17 cellular contexts compared by ENCODE assay signal in the genomic region with DNA sequence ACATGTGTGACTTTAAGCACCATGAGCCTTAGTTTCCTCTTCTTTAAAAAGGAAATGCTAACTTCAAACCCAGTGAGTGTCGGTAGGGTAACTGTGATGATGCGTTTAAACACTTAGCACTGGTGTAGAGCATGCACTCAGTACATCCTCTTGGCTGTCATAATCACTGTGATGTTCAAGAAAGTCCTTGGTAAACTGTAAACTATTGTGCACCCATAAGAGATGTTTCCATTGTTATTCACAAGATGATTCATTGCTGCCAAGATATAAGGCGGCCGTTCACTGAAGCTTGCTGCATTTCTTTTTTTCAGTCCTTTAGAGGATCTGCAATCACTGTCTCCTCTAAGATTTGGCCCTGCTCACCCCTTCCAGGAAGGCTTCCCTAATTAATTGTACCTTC.
DNase-seq lines count a peak whose midpoint lies in the region; ATAC-seq, FAIRE-seq and TF ChIP-seq lines count a peak whose summit lies in the region.
"Had no signal": no experiment of that assay in that cellular context is flagged by ENCODE, and none has a peak within 500 bp of the region (broad histone marks: within the 10 kb centered on the region; RNA-seq: fewer than 3 reads in every experiment).

No MANE protein-coding gene starts in this region.

- peaks cover 30% of the 10 kb centered on the region for H3K4me1 ChIP-seq in GM23248 (ENCODE audit: insufficient read depth)
- peaks cover 0 to 27% of the 10 kb centered on the region in 2 experiments; a peak in 1 of 4 replicates for H3K4me1 ChIP-seq in SK-N-SH (ENCODE audit: control insufficient read depth in 1 of 2, insufficient read depth in 2 of 2, low read depth in 1 of 2, low read length in 1 of 2)
- H3K4me1 ChIP-seq in fibroblast of lung (ENCODE audit: control insufficient read depth, extremely low read depth, insufficient read depth, low read length): peaks cover 18% of the 10 kb centered on the region
- H3K4me1 ChIP-seq in left lung: no peaks in the 10 kb centered on the region
- H3K4me1 ChIP-seq: gastrocnemius medialis, testis had no signal

- in situ Hi-C loops in GM23248 (cut with MboI): no loop called here
- in situ Hi-C loops in G401 (cut with HindIII; ENCODE audit: low sequenced_read_pairs): no loop called here
- in situ Hi-C loops in KBM-7 (cut with MboI; ENCODE audit: low pct_unique_long_range_greater_than_20kb, low sequenced_read_pairs): no loop called here

- DNase-seq in GM23248: peak; percentile 85
- DNase-seq in SK-N-SH: no peak
- DNase-seq in fibroblast of lung (ENCODE audit: low read depth in 2 of 2): peak; percentile 37 to 89
- DNase-seq in urothelium cell line (ENCODE audit: low spot score): peak; percentile 35
- DNase-seq in left lung: no peak
- DNase-seq in G401 (ENCODE audit: low spot score): no peak
- DNase-seq in KBM-7: no peak
- DNase-seq: activated CD4-positive, CD25-positive, alpha-beta regulatory T cell; activated effector memory CD4-positive, alpha-beta T cell treated with anti-CD3 and anti-CD28 coated beads, Interleukin-2, amount 50 U/mL, for 16 hours; CD8-positive, alpha-beta T cell; gastrocnemius medialis; NCI-H1048; NCI-H2171 treated with DMSO at 0.1 percent for 48 hours; right cardiac atrium; RPMI8226; stimulated activated CD4-positive, alpha-beta T cell treated with anti-CD3 and anti-CD28 coated beads, Interleukin-2, amount 100 ng/mL, for 24 hours; testis had no signal

- intact Hi-C loops in left lung (cut with DNase I): no loop called here

- H3K4me3 ChIP-seq in GM23248 (no peak overlapping the region), SK-N-SH (ENCODE audit: low read depth in 2 of 2, low read length in 1 of 2) (no peak overlapping the region), fibroblast of lung (replicated peaks in 1 of 4; ENCODE audit: control extremely low read depth in 1 of 4, insufficient read depth in 1 of 4, low read depth in 3 of 4, low read length in 4 of 4) (no peak overlapping the region), left lung (no peak overlapping the region)
- H3K4me3 ChIP-seq: gastrocnemius medialis, testis had no signal

- WGBS in GM23248 (ENCODE audit: low coverage in 1 of 2, low lambda C conversion rate in 2 of 2, missing lambda C conversion rate in 2 of 2), 2 experiments: 1 to 2% methylated on average over 4 of the region's 4 CpGs
- 20% methylated on average over 4 of the region's 4 CpGs for WGBS in SK-N-SH (ENCODE audit: low lambda C conversion rate)

- POLR2A ChIA-PET in SK-N-SH (lab: Yijun Ruan, JAX): no interaction called here

- H3K9me2 ChIP-seq in GM23248 (ENCODE audit: insufficient read depth): no peaks in the 10 kb centered on the region
- H3K9me2 ChIP-seq in SK-N-SH: no peaks in the 10 kb centered on the region

- no peaks in the 10 kb centered on the region for H3K9me3 ChIP-seq in GM23248 (ENCODE audit: low read depth)
- H3K9me3 ChIP-seq in SK-N-SH: no peaks in the 10 kb centered on the region
- H3K9me3 ChIP-seq in fibroblast of lung (ENCODE audit: control insufficient read depth, insufficient read depth, low read depth, low read length): no peaks in the 10 kb centered on the region
- no peaks in the 10 kb centered on the region for H3K9me3 ChIP-seq in left lung
- H3K9me3 ChIP-seq: gastrocnemius medialis, testis had no signal

- ATAC-seq in left lung: no peak
- ATAC-seq: CD8-positive, alpha-beta T cell; gastrocnemius medialis; right cardiac atrium had no signal

- TF ChIP-seq CTCF in SK-N-SH (IDR thresholded peaks at IDR 0.05) (no peak), fibroblast of lung (conservative IDR thresholded peaks at IDR 0.05 in 1 of 2, IDR thresholded peaks at IDR 0.05 in 1 of 2; ENCODE audit: low read depth in 1 of 2, low read length in 2 of 2) (no peak), left lung (IDR thresholded peaks at IDR 0.05) (no peak)

- H4K20me1 ChIP-seq in GM23248 (ENCODE audit: insufficient read depth) (no peaks in the 10 kb centered on the region), SK-N-SH (ENCODE audit: insufficient read depth) (no peaks in the 10 kb centered on the region), fibroblast of lung (ENCODE audit: control insufficient read depth, extremely low read depth, insufficient read depth, low read length) (no peaks in the 10 kb centered on the region)

- H3K79me2 ChIP-seq in GM23248 (ENCODE audit: insufficient read depth) (no peaks in the 10 kb centered on the region), SK-N-SH (ENCODE audit: insufficient read depth) (no peaks in the 10 kb centered on the region), fibroblast of lung (ENCODE audit: control insufficient read depth, insufficient read depth, low read length) (no peaks in the 10 kb centered on the region)

- H3K27me3 ChIP-seq in GM23248 (replicated peaks; ENCODE audit: insufficient read depth): no peaks in the 10 kb centered on the region
- H3K27me3 ChIP-seq in SK-N-SH (ENCODE audit: insufficient read depth): no peaks in the 10 kb centered on the region
- H3K27me3 ChIP-seq in fibroblast of lung (ENCODE audit: control insufficient read depth, insufficient read depth, low read length): no peaks in the 10 kb centered on the region
- H3K27me3 ChIP-seq in left lung: no peaks in the 10 kb centered on the region
- H3K27me3 ChIP-seq: gastrocnemius medialis, testis had no signal

- H3K27ac ChIP-seq in GM23248 (peak overlapping the region; percentile 43), SK-N-SH (ENCODE audit: low read depth in 2 of 2, low read length in 1 of 2) (peak overlapping the region in 1 of 2 experiments; percentile 52; a peak in 2 of 4 replicates), fibroblast of lung (ENCODE audit: insufficient read depth, low read length) (no peak overlapping the region), left lung (no peak overlapping the region)
- H3K27ac ChIP-seq: gastrocnemius medialis, testis had no signal

- H3K4me2 ChIP-seq in GM23248 (ENCODE audit: unreplicated experiment): peak overlapping the region; percentile 11
- peak overlapping the region; percentile 11; the same call in 1 of the 2 replicates for H3K4me2 ChIP-seq in SK-N-SH
- peak overlapping the region; percentile 19 for H3K4me2 ChIP-seq in fibroblast of lung (ENCODE audit: extremely low read depth, insufficient read depth, low read length)

- H3F3A ChIP-seq in GM23248 (ENCODE audit: insufficient read depth) (peaks cover 30% of the 10 kb centered on the region), SK-N-SH (replicated peaks; ENCODE audit: insufficient read depth) (peaks cover 12% of the 10 kb centered on the region)

- peak in 1 of 2 experiments; percentile 63; a peak in 1 of 4 replicates for TF ChIP-seq EP300 in SK-N-SH (IDR thresholded peaks at IDR 0.05; ENCODE audit: borderline replicate concordance in 1 of 2, low read depth in 1 of 2, low read length in 1 of 2)

- H2AFZ ChIP-seq in GM23248 (no peak overlapping the region), SK-N-SH (ENCODE audit: low read depth) (peak overlapping the region; percentile 37; the same call in 1 of the 2 replicates), fibroblast of lung (ENCODE audit: low read length) (peak overlapping the region; percentile 38)

- TF ChIP-seq RAD21 in SK-N-SH (IDR thresholded peaks at IDR 0.05; ENCODE audit: low read length): no peak

- CTCF ChIA-PET in SK-N-SH (lab: Yijun Ruan, JAX): no interaction called here

- peak; percentile 61 for FAIRE-seq in urothelium cell line (lab: Jason Lieb, UNC)

- H3K9ac ChIP-seq in GM23248 (no peak overlapping the region), SK-N-SH (no peak overlapping the region), fibroblast of lung (ENCODE audit: insufficient read depth, low read length) (no peak overlapping the region)

- no peaks in the 10 kb centered on the region for H3K36me3 ChIP-seq in GM23248 (ENCODE audit: low read depth)
- no peaks in the 10 kb centered on the region for H3K36me3 ChIP-seq in SK-N-SH (replicated peaks in 1 of 2; ENCODE audit: control insufficient read depth in 1 of 2, insufficient read depth in 2 of 2, low read length in 1 of 2)
- H3K36me3 ChIP-seq in fibroblast of lung (ENCODE audit: control insufficient read depth, insufficient read depth, low read length): no peaks in the 10 kb centered on the region
- no peaks in the 10 kb centered on the region for H3K36me3 ChIP-seq in left lung
- H3K36me3 ChIP-seq: gastrocnemius medialis had no signal

TF ChIP-seq in SK-N-SH, 30 proteins besides CTCF, POLR2A, EP300 and RAD21 (continues in another document):
- no peak for TF ChIP-seq GABPA (IDR thresholded peaks at IDR 0.05; ENCODE audit: low read depth)
- TF ChIP-seq, protein P1, sequence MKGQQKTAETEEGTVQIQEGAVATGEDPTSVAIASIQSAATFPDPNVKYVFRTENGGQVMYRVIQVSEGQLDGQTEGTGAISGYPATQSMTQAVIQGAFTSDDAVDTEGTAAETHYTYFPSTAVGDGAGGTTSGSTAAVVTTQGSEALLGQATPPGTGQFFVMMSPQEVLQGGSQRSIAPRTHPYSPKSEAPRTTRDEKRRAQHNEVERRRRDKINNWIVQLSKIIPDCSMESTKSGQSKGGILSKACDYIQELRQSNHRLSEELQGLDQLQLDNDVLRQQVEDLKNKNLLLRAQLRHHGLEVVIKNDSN (IDR thresholded peaks at IDR 0.05; ENCODE audit: borderline replicate concordance, low read depth): no peak
- TF ChIP-seq POLR2AphosphoS5 (IDR thresholded peaks at IDR 0.05; ENCODE audit: low read depth, low read length): no peak; the same call in 1 of the 2 replicates
- TF ChIP-seq, protein P2, sequence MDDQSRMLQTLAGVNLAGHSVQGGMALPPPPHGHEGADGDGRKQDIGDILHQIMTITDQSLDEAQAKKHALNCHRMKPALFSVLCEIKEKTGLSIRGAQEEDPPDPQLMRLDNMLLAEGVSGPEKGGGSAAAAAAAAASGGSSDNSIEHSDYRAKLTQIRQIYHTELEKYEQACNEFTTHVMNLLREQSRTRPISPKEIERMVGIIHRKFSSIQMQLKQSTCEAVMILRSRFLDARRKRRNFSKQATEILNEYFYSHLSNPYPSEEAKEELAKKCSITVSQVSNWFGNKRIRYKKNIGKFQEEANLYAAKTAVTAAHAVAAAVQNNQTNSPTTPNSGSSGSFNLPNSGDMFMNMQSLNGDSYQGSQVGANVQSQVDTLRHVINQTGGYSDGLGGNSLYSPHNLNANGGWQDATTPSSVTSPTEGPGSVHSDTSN (IDR thresholded peaks at IDR 0.05): peak; percentile 84
- no peak for TF ChIP-seq MEF2A (IDR thresholded peaks at IDR 0.05; ENCODE audit: borderline replicate concordance, low read depth)
- TF ChIP-seq JUND (IDR thresholded peaks at IDR 0.05): peak; percentile 79
- peak; percentile 58 for TF ChIP-seq TCF12 (IDR thresholded peaks at IDR 0.05)
- TF ChIP-seq FOXM1 (IDR thresholded peaks at IDR 0.05; ENCODE audit: low read depth): no peak
- peak; percentile 90 for TF ChIP-seq FOSL2 (IDR thresholded peaks at IDR 0.05; ENCODE audit: borderline replicate concordance, low read depth)
- no peak for TF ChIP-seq SMC3 (IDR thresholded peaks at IDR 0.05; ENCODE audit: low read depth, low read length)
- TF ChIP-seq RXRA (IDR thresholded peaks at IDR 0.05; ENCODE audit: borderline replicate concordance, low read depth): no peak
- no peak for TF ChIP-seq GATA2 (CRISPR knock-in tag; IDR thresholded peaks at IDR 0.05)
- TF ChIP-seq TAF1 (IDR thresholded peaks at IDR 0.05; ENCODE audit: borderline replicate concordance, low read depth, low read length): no peak

Comparison
In these comparisons a context has a peak if more than half of its experiments do, and no peak if none do; other contexts are left out.
1. DNase-seq: peak in GM23248 (single experiment), fibroblast of lung (2 of 2) and urothelium cell line (single experiment); none in SK-N-SH (single experiment), left lung (0 of 2), G401 (single experiment) and KBM-7 (single experiment).
2. Peak in every context shown above with its lines, with median percentiles within 50 percentile points of each other: H3K4me2 ChIP-seq.